8 cellular contexts compared by ENCODE assay signal in the genomic region with DNA sequence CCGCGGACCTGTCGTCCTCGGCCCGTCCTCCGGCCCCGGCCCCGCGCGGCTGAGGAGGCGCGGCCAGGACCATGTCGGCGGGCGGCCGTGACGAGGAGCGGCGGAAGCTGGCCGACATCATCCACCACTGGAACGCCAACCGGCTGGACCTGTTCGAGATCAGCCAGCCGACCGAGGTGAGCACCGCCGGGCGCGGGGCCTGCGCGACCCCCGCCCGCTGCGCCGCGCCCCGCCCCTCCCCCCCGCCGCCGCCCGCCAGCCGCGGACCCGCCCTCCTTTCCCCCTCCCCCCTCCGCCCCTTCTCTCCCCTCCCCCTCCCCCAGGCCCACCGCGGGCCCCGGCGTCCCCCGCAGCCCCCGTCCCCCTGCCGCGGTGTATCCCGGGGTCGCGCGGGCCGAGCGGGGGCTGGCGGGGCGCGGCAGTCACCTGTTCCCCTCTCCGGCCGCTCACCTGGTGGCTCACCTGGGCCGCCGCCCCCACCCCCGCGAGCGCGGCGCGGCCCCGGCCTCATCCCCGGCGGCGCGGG. TPM values are rescaled to one million over a fixed set of nuclear protein-coding genes. Genes with fewer than 3 reads are reported as not detected.
A peak's percentile ranks its signal among the peaks of the same experiment; 100 is the strongest.
DNase-seq lines count a peak whose midpoint lies in the region; ATAC-seq, FAIRE-seq and TF ChIP-seq lines count a peak whose summit lies in the region.

No MANE protein-coding gene starts in this region.

- TF ChIP-seq CTCF in bronchial epithelial cell (IDR thresholded peaks at IDR 0.05; ENCODE audit: insufficient read depth, low read length, severe bottlenecking): no peak

- no peaks in the 10 kb centered on the region for H3K9me3 Mint-ChIP-seq in memory B cell

- no peaks in the 10 kb centered on the region for H3K27me3 Mint-ChIP-seq in memory B cell

- peaks cover 15% of the 10 kb centered on the region for H3K4me1 ChIP-seq in HAP-1

- peaks cover 20% of the 10 kb centered on the region for H3K4me1 Mint-ChIP-seq in memory B cell

- H3K27me3 ChIP-seq in HAP-1 (ENCODE audit: low read depth): no peaks in the 10 kb centered on the region
- no peaks in the 10 kb centered on the region for H3K27me3 ChIP-seq in bronchial epithelial cell (ENCODE audit: control insufficient read depth, insufficient read depth, low read length)

- H3K4me3 Mint-ChIP-seq in memory B cell: peak overlapping the region; percentile 91

- H3K36me3 ChIP-seq in HAP-1 (replicated peaks): peaks cover 3% of the 10 kb centered on the region; the same call in 1 of the 2 replicates
- H3K36me3 ChIP-seq in bronchial epithelial cell (ENCODE audit: control insufficient read depth, insufficient read depth, low read length): no peaks in the 10 kb centered on the region

- no peaks in the 10 kb centered on the region for H3K36me3 Mint-ChIP-seq in memory B cell

- peak; percentile 30 for ATAC-seq in memory B cell (ENCODE audit: low read depth)

- in situ Hi-C loops in HAP-1 (cut with MboI; ENCODE audit: low sequenced_read_pairs): no loop called here

- peak; percentile 63 for DNase-seq in activated CD8-positive, alpha-beta memory T cell treated with anti-CD3 and anti-CD28 coated beads, Interleukin-2, amount 50 U/mL, for 48 hours
- no peak for DNase-seq in activated CD8-positive, alpha-beta memory T cell treated with anti-CD3 and anti-CD28 coated beads for 24 hours
- peak in 1 of 2 experiments; percentile 57 for DNase-seq in HAP-1 (ENCODE audit: low spot score in 2 of 2)
- peak; percentile 44 for DNase-seq in LoVo (ENCODE audit: low spot score)
- no peak for DNase-seq in bronchial epithelial cell (ENCODE audit: low read depth)
- DNase-seq in memory B cell (ENCODE audit: low spot score in 2 of 2): no peak
- DNase-seq in NOMO-1 treated with DMSO at 0.1 percent for 48 hours (lab: John Stamatoyannopoulos, UW; ENCODE audit: unreplicated experiment): no peak
- no peak for DNase-seq in NCI-H82 (lab: John Stamatoyannopoulos, UW)

- peak overlapping the region; percentile 82 for H3K27ac Mint-ChIP-seq in memory B cell

- no peak for FAIRE-seq in bronchial epithelial cell (lab: Jason Lieb, UNC)

- H3K9me3 ChIP-seq in HAP-1: no peaks in the 10 kb centered on the region

- peak overlapping the region; percentile 65 for H3K4me3 ChIP-seq in HAP-1
- H3K4me3 ChIP-seq in bronchial epithelial cell (ENCODE audit: low read depth, low read length): peak overlapping the region; percentile 98

RNA-seq across cellular contexts. Expression of a gene that starts 0.4 kb away (rescaled TPM):
- 146 and 171 TPM in 2 replicates for total RNA-seq in bronchial epithelial cell

Comparison
In these comparisons a context has a peak if more than half of its experiments do, and no peak if none do; other contexts are left out.
1. DNase-seq: peak in activated CD8-positive, alpha-beta memory T cell treated with anti-CD3 and anti-CD28 coated beads, Interleukin-2, amount 50 U/mL, for 48 hours (single experiment) and LoVo (single experiment); none in activated CD8-positive, alpha-beta memory T cell treated with anti-CD3 and anti-CD28 coated beads for 24 hours (single experiment), bronchial epithelial cell (single experiment), memory B cell (0 of 2), NOMO-1 treated with DMSO at 0.1 percent for 48 hours (single experiment) and NCI-H82 (single experiment).